ENCODE assay signal across 1 cellular context in the genomic region with DNA sequence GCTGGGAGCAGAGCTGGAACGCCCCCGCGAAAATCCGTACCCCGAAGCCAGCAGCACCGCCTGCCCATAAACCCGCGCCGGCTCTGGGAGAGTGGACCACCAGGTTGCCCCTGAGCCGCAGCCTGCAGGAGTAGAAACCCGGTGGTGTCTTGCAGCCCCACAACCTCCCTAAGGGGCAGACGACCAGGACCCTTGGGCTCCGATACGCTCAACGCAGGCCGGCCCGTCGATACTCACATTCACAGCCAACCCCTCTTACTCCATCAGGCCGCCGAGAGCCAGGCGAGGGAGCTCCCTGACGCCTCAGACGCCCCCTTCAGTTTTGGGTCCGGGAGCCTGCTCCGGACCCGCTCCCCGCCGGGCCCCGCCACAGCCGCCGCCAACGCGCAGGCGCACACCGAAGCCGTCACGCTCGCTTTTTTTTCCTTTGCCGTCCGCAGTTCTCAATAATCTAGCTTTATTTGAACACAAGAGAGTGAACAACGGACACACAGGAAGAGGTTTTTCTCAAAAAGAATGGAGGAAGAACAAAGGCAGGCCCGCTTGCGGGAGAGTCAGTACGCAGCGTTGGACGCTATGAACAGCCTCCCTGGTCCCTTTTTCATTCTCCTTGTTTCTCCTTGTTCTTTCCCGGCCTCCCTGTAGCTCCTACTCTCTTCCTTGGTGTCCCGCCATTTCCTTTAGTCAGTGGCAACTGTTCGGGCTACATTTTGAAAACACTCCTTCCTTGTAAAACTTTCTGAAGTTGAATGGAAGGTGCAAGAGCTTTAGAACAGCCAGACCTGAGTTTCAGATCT.
A peak's percentile ranks its signal among the peaks of the same experiment; 100 is the strongest.
TF ChIP-seq lines count a peak whose summit lies in the region.

ZNF106 (minus strand) TSS at position 399 of the 797 bp plus-strand sequence. CDS start 18,852 bp downstream, outside the sequence.

TF ChIP-seq in HepG2, 621 proteins besides CTCF, POLR2A, EP300 and RAD21 (continued from another document and continues in another):
- TF ChIP-seq, protein P1, sequence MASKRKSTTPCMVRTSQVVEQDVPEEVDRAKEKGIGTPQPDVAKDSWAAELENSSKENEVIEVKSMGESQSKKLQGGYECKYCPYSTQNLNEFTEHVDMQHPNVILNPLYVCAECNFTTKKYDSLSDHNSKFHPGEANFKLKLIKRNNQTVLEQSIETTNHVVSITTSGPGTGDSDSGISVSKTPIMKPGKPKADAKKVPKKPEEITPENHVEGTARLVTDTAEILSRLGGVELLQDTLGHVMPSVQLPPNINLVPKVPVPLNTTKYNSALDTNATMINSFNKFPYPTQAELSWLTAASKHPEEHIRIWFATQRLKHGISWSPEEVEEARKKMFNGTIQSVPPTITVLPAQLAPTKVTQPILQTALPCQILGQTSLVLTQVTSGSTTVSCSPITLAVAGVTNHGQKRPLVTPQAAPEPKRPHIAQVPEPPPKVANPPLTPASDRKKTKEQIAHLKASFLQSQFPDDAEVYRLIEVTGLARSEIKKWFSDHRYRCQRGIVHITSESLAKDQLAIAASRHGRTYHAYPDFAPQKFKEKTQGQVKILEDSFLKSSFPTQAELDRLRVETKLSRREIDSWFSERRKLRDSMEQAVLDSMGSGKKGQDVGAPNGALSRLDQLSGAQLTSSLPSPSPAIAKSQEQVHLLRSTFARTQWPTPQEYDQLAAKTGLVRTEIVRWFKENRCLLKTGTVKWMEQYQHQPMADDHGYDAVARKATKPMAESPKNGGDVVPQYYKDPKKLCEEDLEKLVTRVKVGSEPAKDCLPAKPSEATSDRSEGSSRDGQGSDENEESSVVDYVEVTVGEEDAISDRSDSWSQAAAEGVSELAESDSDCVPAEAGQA (IDR thresholded peaks at IDR 0.05; ENCODE audit: low read depth), result peak; percentile 85
- TF ChIP-seq, protein P1 (CRISPR knock-in tag; IDR thresholded peaks at IDR 0.05; ENCODE audit: borderline replicate concordance), result no peak
- TF ChIP-seq NR3C1 (CRISPR knock-in tag; IDR thresholded peaks at IDR 0.05), result no peak
- peak; percentile 44 for TF ChIP-seq RFXAP (CRISPR knock-in tag; IDR thresholded peaks at IDR 0.05; ENCODE audit: borderline replicate concordance)
- 0 out of 2 replicates have a peak, but pooled peaks have one; percentile 20 for TF ChIP-seq ZFP36L1 (CRISPR knock-in tag; IDR thresholded peaks at IDR 0.05)
- peak; percentile 58; the same call in 1 of the 2 replicates for TF ChIP-seq PITX1 (CRISPR knock-in tag; IDR thresholded peaks at IDR 0.05)
- no peak for TF ChIP-seq TOE1 (CRISPR knock-in tag; IDR thresholded peaks at IDR 0.05)
- no peak for TF ChIP-seq FIP1L1 (IDR thresholded peaks at IDR 0.05; ENCODE audit: borderline replicate concordance, insufficient read depth, low read depth, low read length)
- TF ChIP-seq, protein P2, sequence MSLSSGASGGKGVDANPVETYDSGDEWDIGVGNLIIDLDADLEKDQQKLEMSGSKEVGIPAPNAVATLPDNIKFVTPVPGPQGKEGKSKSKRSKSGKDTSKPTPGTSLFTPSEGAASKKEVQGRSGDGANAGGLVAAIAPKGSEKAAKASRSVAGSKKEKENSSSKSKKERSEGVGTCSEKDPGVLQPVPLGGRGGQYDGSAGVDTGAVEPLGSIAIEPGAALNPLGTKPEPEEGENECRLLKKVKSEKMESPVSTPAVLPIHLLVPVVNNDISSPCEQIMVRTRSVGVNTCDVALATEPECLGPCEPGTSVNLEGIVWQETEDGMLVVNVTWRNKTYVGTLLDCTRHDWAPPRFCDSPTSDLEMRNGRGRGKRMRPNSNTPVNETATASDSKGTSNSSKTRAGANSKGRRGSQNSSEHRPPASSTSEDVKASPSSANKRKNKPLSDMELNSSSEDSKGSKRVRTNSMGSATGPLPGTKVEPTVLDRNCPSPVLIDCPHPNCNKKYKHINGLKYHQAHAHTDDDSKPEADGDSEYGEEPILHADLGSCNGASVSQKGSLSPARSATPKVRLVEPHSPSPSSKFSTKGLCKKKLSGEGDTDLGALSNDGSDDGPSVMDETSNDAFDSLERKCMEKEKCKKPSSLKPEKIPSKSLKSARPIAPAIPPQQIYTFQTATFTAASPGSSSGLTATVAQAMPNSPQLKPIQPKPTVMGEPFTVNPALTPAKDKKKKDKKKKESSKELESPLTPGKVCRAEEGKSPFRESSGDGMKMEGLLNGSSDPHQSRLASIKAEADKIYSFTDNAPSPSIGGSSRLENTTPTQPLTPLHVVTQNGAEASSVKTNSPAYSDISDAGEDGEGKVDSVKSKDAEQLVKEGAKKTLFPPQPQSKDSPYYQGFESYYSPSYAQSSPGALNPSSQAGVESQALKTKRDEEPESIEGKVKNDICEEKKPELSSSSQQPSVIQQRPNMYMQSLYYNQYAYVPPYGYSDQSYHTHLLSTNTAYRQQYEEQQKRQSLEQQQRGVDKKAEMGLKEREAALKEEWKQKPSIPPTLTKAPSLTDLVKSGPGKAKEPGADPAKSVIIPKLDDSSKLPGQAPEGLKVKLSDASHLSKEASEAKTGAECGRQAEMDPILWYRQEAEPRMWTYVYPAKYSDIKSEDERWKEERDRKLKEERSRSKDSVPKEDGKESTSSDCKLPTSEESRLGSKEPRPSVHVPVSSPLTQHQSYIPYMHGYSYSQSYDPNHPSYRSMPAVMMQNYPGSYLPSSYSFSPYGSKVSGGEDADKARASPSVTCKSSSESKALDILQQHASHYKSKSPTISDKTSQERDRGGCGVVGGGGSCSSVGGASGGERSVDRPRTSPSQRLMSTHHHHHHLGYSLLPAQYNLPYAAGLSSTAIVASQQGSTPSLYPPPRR (CRISPR knock-in tag; IDR thresholded peaks at IDR 0.05; ENCODE audit: borderline replicate concordance), result peak; percentile 32; the same call in 1 of the 2 replicates
- peak; percentile 91 for TF ChIP-seq SIN3A (IDR thresholded peaks at IDR 0.05; ENCODE audit: borderline replicate concordance, low read depth, low read length)
- 0 out of 2 replicates have a peak, but pooled peaks have one; percentile 15 for TF ChIP-seq SATB2 (CRISPR knock-in tag; IDR thresholded peaks at IDR 0.05)
- TF ChIP-seq ZNF639 (CRISPR knock-in tag; conservative IDR thresholded peaks at IDR 0.05), result peak; percentile 49; the same call in 1 of the 2 replicates
- TF ChIP-seq MZF1 (CRISPR knock-in tag; IDR thresholded peaks at IDR 0.05; ENCODE audit: borderline replicate concordance), result no peak
- no peak for TF ChIP-seq NFIB (CRISPR knock-in tag; IDR thresholded peaks at IDR 0.05; ENCODE audit: borderline replicate concordance)
- TF ChIP-seq HBP1 (CRISPR knock-in tag; IDR thresholded peaks at IDR 0.05; ENCODE audit: low read depth), result no peak
- TF ChIP-seq TARDBP (CRISPR knock-in tag; IDR thresholded peaks at IDR 0.05), result peak; percentile 80
- TF ChIP-seq ZNF576 (CRISPR knock-in tag; IDR thresholded peaks at IDR 0.05), result no peak
- no peak for TF ChIP-seq PLRG1 (conservative IDR thresholded peaks at IDR 0.05)
- TF ChIP-seq ZNF644 (CRISPR knock-in tag; IDR thresholded peaks at IDR 0.05; ENCODE audit: low read depth), result no peak
- TF ChIP-seq ZGPAT (CRISPR knock-in tag; IDR thresholded peaks at IDR 0.05), result peak; percentile 85
- TF ChIP-seq TP53 (CRISPR knock-in tag; conservative IDR thresholded peaks at IDR 0.05), result peak; percentile 74; the same call in 1 of the 2 replicates
- TF ChIP-seq AGO1 (IDR thresholded peaks at IDR 0.05; ENCODE audit: low read depth, low read length, poor library complexity, severe bottlenecking), result peak; percentile 36
- TF ChIP-seq AKAP8 (CRISPR knock-in tag; IDR thresholded peaks at IDR 0.05), result no peak; the same call in 1 of the 2 replicates
- peak; percentile 76; the same call in 1 of the 2 replicates for TF ChIP-seq ZSCAN5A (CRISPR knock-in tag; IDR thresholded peaks at IDR 0.05; ENCODE audit: borderline replicate concordance)
- TF ChIP-seq, protein P3, sequence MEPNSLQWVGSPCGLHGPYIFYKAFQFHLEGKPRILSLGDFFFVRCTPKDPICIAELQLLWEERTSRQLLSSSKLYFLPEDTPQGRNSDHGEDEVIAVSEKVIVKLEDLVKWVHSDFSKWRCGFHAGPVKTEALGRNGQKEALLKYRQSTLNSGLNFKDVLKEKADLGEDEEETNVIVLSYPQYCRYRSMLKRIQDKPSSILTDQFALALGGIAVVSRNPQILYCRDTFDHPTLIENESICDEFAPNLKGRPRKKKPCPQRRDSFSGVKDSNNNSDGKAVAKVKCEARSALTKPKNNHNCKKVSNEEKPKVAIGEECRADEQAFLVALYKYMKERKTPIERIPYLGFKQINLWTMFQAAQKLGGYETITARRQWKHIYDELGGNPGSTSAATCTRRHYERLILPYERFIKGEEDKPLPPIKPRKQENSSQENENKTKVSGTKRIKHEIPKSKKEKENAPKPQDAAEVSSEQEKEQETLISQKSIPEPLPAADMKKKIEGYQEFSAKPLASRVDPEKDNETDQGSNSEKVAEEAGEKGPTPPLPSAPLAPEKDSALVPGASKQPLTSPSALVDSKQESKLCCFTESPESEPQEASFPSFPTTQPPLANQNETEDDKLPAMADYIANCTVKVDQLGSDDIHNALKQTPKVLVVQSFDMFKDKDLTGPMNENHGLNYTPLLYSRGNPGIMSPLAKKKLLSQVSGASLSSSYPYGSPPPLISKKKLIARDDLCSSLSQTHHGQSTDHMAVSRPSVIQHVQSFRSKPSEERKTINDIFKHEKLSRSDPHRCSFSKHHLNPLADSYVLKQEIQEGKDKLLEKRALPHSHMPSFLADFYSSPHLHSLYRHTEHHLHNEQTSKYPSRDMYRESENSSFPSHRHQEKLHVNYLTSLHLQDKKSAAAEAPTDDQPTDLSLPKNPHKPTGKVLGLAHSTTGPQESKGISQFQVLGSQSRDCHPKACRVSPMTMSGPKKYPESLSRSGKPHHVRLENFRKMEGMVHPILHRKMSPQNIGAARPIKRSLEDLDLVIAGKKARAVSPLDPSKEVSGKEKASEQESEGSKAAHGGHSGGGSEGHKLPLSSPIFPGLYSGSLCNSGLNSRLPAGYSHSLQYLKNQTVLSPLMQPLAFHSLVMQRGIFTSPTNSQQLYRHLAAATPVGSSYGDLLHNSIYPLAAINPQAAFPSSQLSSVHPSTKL (CRISPR knock-in tag; IDR thresholded peaks at IDR 0.05), result peak; percentile 44
- TF ChIP-seq ZNF839 (CRISPR knock-in tag; IDR thresholded peaks at IDR 0.05; ENCODE audit: borderline replicate concordance), result no peak
- TF ChIP-seq PHB2 (IDR thresholded peaks at IDR 0.05; ENCODE audit: partially characterized antibody), result no peak
